22 cellular contexts compared by ENCODE assay signal in the genomic region with DNA sequence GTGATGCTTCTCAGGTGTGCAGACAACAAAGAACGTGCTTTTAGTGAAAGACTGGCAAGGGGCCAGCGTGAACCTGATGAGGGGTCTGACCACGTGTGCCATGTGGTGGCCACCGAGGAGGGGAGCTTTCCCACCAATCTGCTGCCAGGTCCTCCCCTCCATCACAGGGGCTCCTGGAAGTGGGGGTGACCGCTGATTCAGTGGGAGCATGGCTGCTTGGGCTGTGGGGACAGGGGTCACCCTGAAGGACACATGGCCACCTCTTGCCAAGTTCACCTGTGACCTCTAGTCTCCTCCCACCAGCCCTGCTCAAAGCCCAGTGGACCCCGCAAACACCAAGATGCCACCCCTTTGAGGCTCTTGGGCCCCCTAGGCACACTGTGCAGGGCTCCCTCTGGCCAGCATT.
"Had no signal": no experiment of that assay in that cellular context is flagged by ENCODE, and none has a peak within 500 bp of the region (broad histone marks: within the 10 kb centered on the region; RNA-seq: fewer than 3 reads in every experiment).

No MANE protein-coding gene starts in this region.

- H3K4me3 ChIP-seq: heart left ventricle, pancreas, psoas muscle, right atrium auricular region, skin epidermis, testis had no signal

- H3K4me1 Mint-ChIP-seq: activated B cell treated with CpG ODN at 0.5 μM for 24 hours, endodermal cell had no signal

- H3K36me3 ChIP-seq: pancreas, right atrium auricular region had no signal

- H3K9me3 Mint-ChIP-seq: activated B cell treated with CpG ODN at 0.5 μM for 24 hours; activated naive CD8-positive, alpha-beta T cell treated with anti-CD3 and anti-CD28 coated beads for 36 hours; T-helper 1 cell treated with Interleukin-12 subunit alpha and Interleukin-12 subunit beta and Interleukin-4 antibody, amounts not matched to agents 30 μg/mL and 1 μg/mL, for 36 hours had no signal

- DNase-seq: activated B cell treated with CpG ODN at 0.5 μM for 24 hours; activated CD4-positive, alpha-beta T cell treated with anti-CD3 and anti-CD28 coated beads for 4 hours; activated CD4-positive, alpha-beta T cell treated with anti-CD3 and anti-CD28 coated beads, Interleukin-2, amount 50 U/mL, for 48 hours; activated naive CD4-positive, alpha-beta T cell treated with Interleukin-2 at 50 U/mL for 16 hours; activated naive CD8-positive, alpha-beta T cell treated with anti-CD3 and anti-CD28 coated beads for 36 hours; activated T-cell treated with anti-CD3 and anti-CD28 coated beads, Interleukin-2, amount 50 U/mL, for 48 hours; cerebellar nuclear complex; cortex of kidney; endodermal cell; heart left ventricle; islet precursor cell; mammary epithelial cell; nephron progenitor cell; pancreas; stimulated activated CD8-positive, alpha-beta memory T cell treated with anti-CD3 and anti-CD28 coated beads, Interleukin-4, amount 100 ng/mL, for 48 hours; stimulated activated naive CD4-positive, alpha-beta T cell; T1000; testis had no signal

- H3K27ac ChIP-seq: psoas muscle, testis had no signal

- H3K4me3 Mint-ChIP-seq: activated B cell treated with CpG ODN at 0.5 μM for 24 hours; activated naive CD8-positive, alpha-beta T cell treated with anti-CD3 and anti-CD28 coated beads for 36 hours; endodermal cell; nephron progenitor cell; T-helper 1 cell treated with Interleukin-12 subunit alpha and Interleukin-12 subunit beta and Interleukin-4 antibody, amounts not matched to agents 30 μg/mL and 1 μg/mL, for 36 hours had no signal

- H3K27me3 Mint-ChIP-seq: activated B cell treated with CpG ODN at 0.5 μM for 24 hours; activated naive CD8-positive, alpha-beta T cell treated with anti-CD3 and anti-CD28 coated beads for 36 hours had no signal

- H3K27ac Mint-ChIP-seq: activated B cell treated with CpG ODN at 0.5 μM for 24 hours; activated naive CD8-positive, alpha-beta T cell treated with anti-CD3 and anti-CD28 coated beads for 36 hours; endodermal cell; T-helper 1 cell treated with Interleukin-12 subunit alpha and Interleukin-12 subunit beta and Interleukin-4 antibody, amounts not matched to agents 30 μg/mL and 1 μg/mL, for 36 hours had no signal

- H3K9me3 ChIP-seq: pancreas, psoas muscle, right atrium auricular region, testis had no signal

- H3K27me3 ChIP-seq: heart left ventricle, pancreas, right atrium auricular region, testis had no signal

- ATAC-seq: heart left ventricle, psoas muscle had no signal

- FAIRE-seq: pancreas had no signal
